ENCODE assay signal across 27 cellular contexts in genomic region chr5:144196612-144197011, GRCh38.
DNase-seq lines count a peak whose midpoint lies in the region; ATAC-seq and TF ChIP-seq lines count a peak whose summit lies in the region.
"Had no signal": no experiment of that assay in that cellular context is flagged by ENCODE, and none has a peak within 500 bp of the region (broad histone marks: within the 10 kb centered on the region; RNA-seq: fewer than 3 reads in every experiment).

No MANE protein-coding gene starts in this region.

- in situ Hi-C loops in brain microvascular endothelial cell (cut with HindIII; ENCODE audit: low pct_ligation_motif_present, low sequenced_read_pairs), result no loop called here

- no peak overlapping the region for H3K4me3 ChIP-seq in brain microvascular endothelial cell (ENCODE audit: low read depth, low read length)
- H3K4me3 ChIP-seq: lower lobe of right lung, mucosa of descending colon, ovary, tibial nerve had no signal

- no peaks in the 10 kb centered on the region for H3K36me3 ChIP-seq in brain microvascular endothelial cell (replicated peaks)
- H3K36me3 ChIP-seq: lower lobe of right lung, ovary, tibial nerve had no signal

- peak; percentile 9 for TF ChIP-seq CTCF in brain microvascular endothelial cell (IDR thresholded peaks at IDR 0.05; ENCODE audit: low read depth, low read length, missing control alignments)

- DNase-seq in NCI-H748 (lab: John Stamatoyannopoulos, UW; ENCODE audit: unreplicated experiment) (peak; percentile 55), NCI-H748 treated with DMSO at 0.1 percent for 48 hours (lab: John Stamatoyannopoulos, UW) (no peak), NCI-H146 treated with DMSO at 0.1 percent for 48 hours (lab: John Stamatoyannopoulos, UW; ENCODE audit: unreplicated experiment) (peak; percentile 65), brain microvascular endothelial cell (no peak), retina (peak; percentile 36)
- DNase-seq: activated B cell treated with CpG ODN at 0.5 μM for 24 hours; activated CD4-positive, alpha-beta T cell treated with anti-CD3 and anti-CD28 coated beads, Interleukin-2, amount 50 U/mL, for 4 hours; activated naive CD4-positive, alpha-beta T cell treated with anti-CD3 and anti-CD28 coated beads, Interleukin-2, amount 50 U/mL, for 16 hours; amniotic stem cell; effector memory CD4-positive, alpha-beta T cell; foreskin melanocyte; HCEC 1CT; KBM-7; lower lobe of right lung; MM.1S; mucosa of descending colon; NCI-H187 treated with DMSO at 0.1 percent for 48 hours; NK-92 treated with Interleukin-12 subunit alpha and Interleukin-12 subunit beta, amount 100 ng/mL, for 24 hours; ovary; PC-3; Right ventricle myocardium superior; stimulated activated CD4-positive, alpha-beta T cell treated with anti-CD3 and anti-CD28 coated beads, Interleukin-2, amount 100 ng/mL, for 24 hours had no signal

- ATAC-seq in HG03565 (IDR thresholded peaks at IDR 0.05; ENCODE audit: unreplicated experiment) (no peak), HG03457 (IDR thresholded peaks at IDR 0.05; ENCODE audit: unreplicated experiment) (no peak), GM21360 (IDR thresholded peaks at IDR 0.05; ENCODE audit: unreplicated experiment) (no peak)
- ATAC-seq: lower lobe of right lung; mucosa of descending colon; natural killer cell treated with Interleukin-12 subunit alpha and Interleukin-12 subunit beta and Interleukin-15 and Interleukin-18, amount 100 ng/mL, for 72 hours; PC-3 had no signal

- H3K27me3 ChIP-seq in brain microvascular endothelial cell (replicated peaks), result no peaks in the 10 kb centered on the region
- H3K27me3 ChIP-seq: ovary had no signal

- H3K27ac ChIP-seq in brain microvascular endothelial cell, result no peak overlapping the region
- H3K27ac ChIP-seq: lower lobe of right lung, ovary, tibial nerve had no signal

Comparison
In these comparisons a context has a peak if more than half of its experiments do, and no peak if none do; other contexts are left out.
1. DNase-seq: peak in NCI-H748 (single experiment), NCI-H146 treated with DMSO at 0.1 percent for 48 hours (single experiment) and retina (single experiment); none in NCI-H748 treated with DMSO at 0.1 percent for 48 hours (single experiment) and brain microvascular endothelial cell (single experiment).